1 cellular context compared by ENCODE assay signal in the genomic region with DNA sequence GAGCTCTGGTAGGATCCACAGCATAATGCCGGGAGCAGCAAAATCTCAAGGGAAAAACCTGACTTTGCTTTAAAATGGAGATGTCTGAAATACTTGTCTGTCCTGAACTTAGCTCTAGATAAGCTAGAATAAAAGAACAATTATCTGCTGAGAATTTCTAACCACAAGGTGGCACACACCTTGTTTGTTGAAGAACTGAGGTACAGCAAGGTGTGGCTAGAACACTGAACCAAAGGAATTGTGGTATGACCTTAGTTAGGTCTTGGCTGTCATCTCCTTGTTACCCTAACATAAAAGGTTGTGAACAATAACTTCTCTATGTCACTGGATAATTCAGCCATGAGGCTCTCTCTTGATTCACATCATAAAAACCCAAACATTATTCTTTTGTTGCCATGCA.
TF ChIP-seq lines count a peak whose summit lies in the region.

No MANE protein-coding gene starts in this region.

TF ChIP-seq in liver, 16 proteins besides CTCF, POLR2A, EP300 and RAD21 (continued from another document):
- TF ChIP-seq NR2F2 (IDR thresholded peaks at IDR 0.05) (no peak), TAF1 (conservative IDR thresholded peaks at IDR 0.05) (no peak), YY1 (IDR thresholded peaks at IDR 0.05) (no peak), EGR1 (IDR thresholded peaks at IDR 0.05; ENCODE audit: low read depth in 2 of 2) (no peak), FOXA2 (IDR thresholded peaks at IDR 0.05) (no peak), FOXA1 (IDR thresholded peaks at IDR 0.05) (no peak), RXRA (IDR thresholded peaks at IDR 0.05) (no peak), JUND (IDR thresholded peaks at IDR 0.05) (no peak), SP1 (IDR thresholded peaks at IDR 0.05) (no peak), GABPA (IDR thresholded peaks at IDR 0.05 in 1 of 2, conservative IDR thresholded peaks at IDR 0.05 in 1 of 2) (no peak), HNF4G (IDR thresholded peaks at IDR 0.05) (no peak)
- TF ChIP-seq, protein P1, sequence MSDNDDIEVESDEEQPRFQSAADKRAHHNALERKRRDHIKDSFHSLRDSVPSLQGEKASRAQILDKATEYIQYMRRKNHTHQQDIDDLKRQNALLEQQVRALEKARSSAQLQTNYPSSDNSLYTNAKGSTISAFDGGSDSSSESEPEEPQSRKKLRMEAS (IDR thresholded peaks at IDR 0.05) = no peak
